In genomic region chr2:229815342-229815741, GRCh38 we compare ENCODE assay signal across 24 cellular contexts.
DNase-seq lines count a peak whose midpoint lies in the region; ATAC-seq, FAIRE-seq and TF ChIP-seq lines count a peak whose summit lies in the region.
"Had no signal": no experiment of that assay in that cellular context is flagged by ENCODE, and none has a peak within 500 bp of the region (broad histone marks: within the 10 kb centered on the region; RNA-seq: fewer than 3 reads in every experiment).

No MANE protein-coding gene starts in this region.

- H3K79me1 ChIP-seq in mesenchymal stem cell (replicated peaks; ENCODE audit: low read length, poor library complexity, severe bottlenecking): peaks cover 7% of the 10 kb centered on the region

- no peaks in the 10 kb centered on the region for H3K9me3 Mint-ChIP-seq in CD4-positive, alpha-beta T cell
- H3K9me3 Mint-ChIP-seq in activated T-helper 17 cell treated with anti-CD3 and anti-CD28 coated beads, Interleukin-2, amount 50 U/mL, for 72 hours: no peaks in the 10 kb centered on the region
- H3K9me3 Mint-ChIP-seq: activated CD4-positive, alpha-beta memory T cell treated with anti-CD3 and anti-CD28 coated beads, Interleukin-2, amount 10 ng/mL, durations not matched to agents 7 days and 5 days; activated naive CD8-positive, alpha-beta T cell treated with anti-CD3 and anti-CD28 coated beads, Interleukin-2, amount 10 ng/mL, durations not matched to agents 7 days and 5 days; stimulated activated naive CD8-positive, alpha-beta T cell treated with anti-CD3 and anti-CD28 coated beads, Interleukin-15, Interleukin-2, amounts not matched to agents 100 ng/mL and 50 ng/mL, for 24 hours had no signal

- H2BK5ac ChIP-seq in mesenchymal stem cell (ENCODE audit: low read depth, low read length, poor library complexity, severe bottlenecking): no peak overlapping the region

- SMC1A ChIA-PET in GM12878 (lab: Charles Lee; ENCODE audit: uncharacterized antibody, unreplicated experiment): interaction anchor here (0.6 to 3.1 kb wide), 10 partner anchors 12 to 111 kb away, joined by 3 to 10 read pairs (median 4); no protein-coding TSS in a partner anchor

- no peaks in the 10 kb centered on the region for H4K20me1 ChIP-seq in GM12878 (ENCODE audit: control insufficient read depth, insufficient read depth)

- DNase-seq in M059J (ENCODE audit: low read depth): peak; percentile 46
- DNase-seq in GM12878 (ENCODE audit: low read depth, low spot score): no peak
- peak; percentile 52 for DNase-seq in mesenchymal stem cell
- DNase-seq in CD4-positive, alpha-beta T cell: no peak
- DNase-seq in NOMO-1 treated with DMSO at 0.1 percent for 48 hours (lab: John Stamatoyannopoulos, UW; ENCODE audit: unreplicated experiment): no peak
- DNase-seq: activated CD4-positive, alpha-beta memory T cell treated with anti-CD3 and anti-CD28 coated beads, Interleukin-2, amount 10 ng/mL, durations not matched to agents 7 days and 5 days; activated effector memory CD4-positive, alpha-beta T cell treated with anti-CD3 and anti-CD28 coated beads, Interleukin-2, amount 50 U/mL, for 16 hours; activated naive CD8-positive, alpha-beta T cell treated with anti-CD3 and anti-CD28 coated beads, Interleukin-2, amount 10 ng/mL, durations not matched to agents 7 days and 5 days; BE2C; COR-L47; DMS79; effector CD4-positive, alpha-beta T cell; gastrocnemius medialis; hypothalamus; NCI-H1048; NCI-H2029; right lobe of liver; Right ventricle myocardium superior; tibial artery had no signal

- peaks cover 78% of the 10 kb centered on the region for H3K36me3 Mint-ChIP-seq in CD4-positive, alpha-beta T cell (ENCODE audit: low read depth)
- peaks cover 92% of the 10 kb centered on the region for H3K36me3 Mint-ChIP-seq in activated T-helper 17 cell treated with anti-CD3 and anti-CD28 coated beads, Interleukin-2, amount 50 U/mL, for 72 hours (ENCODE audit: low read depth)

- H4K8ac ChIP-seq in mesenchymal stem cell (ENCODE audit: low read length): no peak overlapping the region

- no peak for TF ChIP-seq EP300 in GM12878 (IDR thresholded peaks at IDR 0.05; ENCODE audit: borderline replicate concordance in 1 of 2, control insufficient read depth in 1 of 2, low read depth in 2 of 2, low read length in 2 of 2)

- no peak overlapping the region for H3K4me3 ChIP-seq in GM12878
- H3K4me3 ChIP-seq in mesenchymal stem cell (ENCODE audit: insufficient read depth in 1 of 2, low read depth in 1 of 2, low read length in 2 of 2): no peak overlapping the region
- H3K4me3 ChIP-seq: gastrocnemius medialis, right lobe of liver, tibial artery had no signal

- in situ Hi-C loops in GM12878 (cut with MboI): no loop called here

- H3K27me3 ChIP-seq in GM12878 (replicated peaks in 1 of 2; ENCODE audit: control insufficient read depth in 2 of 2, insufficient read depth in 2 of 2, low read length in 1 of 2) (no peaks in the 10 kb centered on the region), mesenchymal stem cell (ENCODE audit: control insufficient read depth in 1 of 2, insufficient read depth in 1 of 2, low read length in 2 of 2) (no peaks in the 10 kb centered on the region)
- H3K27me3 ChIP-seq in CD4-positive, alpha-beta T cell (ENCODE audit: control insufficient read depth, insufficient read depth, low read length): no peaks in the 10 kb centered on the region
- H3K27me3 ChIP-seq: BE2C, gastrocnemius medialis, right lobe of liver, tibial artery had no signal

- no peak overlapping the region for H3K4me3 Mint-ChIP-seq in CD4-positive, alpha-beta T cell
- no peak overlapping the region for H3K4me3 Mint-ChIP-seq in activated T-helper 17 cell treated with anti-CD3 and anti-CD28 coated beads, Interleukin-2, amount 50 U/mL, for 72 hours
- H3K4me3 Mint-ChIP-seq: activated CD4-positive, alpha-beta memory T cell treated with anti-CD3 and anti-CD28 coated beads, Interleukin-2, amount 10 ng/mL, durations not matched to agents 7 days and 5 days; activated naive CD8-positive, alpha-beta T cell treated with anti-CD3 and anti-CD28 coated beads, Interleukin-2, amount 10 ng/mL, durations not matched to agents 7 days and 5 days; stimulated activated naive CD8-positive, alpha-beta T cell treated with anti-CD3 and anti-CD28 coated beads, Interleukin-15, Interleukin-2, amounts not matched to agents 100 ng/mL and 50 ng/mL, for 24 hours had no signal

- POLR2A ChIA-PET in GM12878 (lab: Charles Lee): no interaction called here
- POLR2A ChIA-PET in CD4-positive, alpha-beta T cell (lab: Charles Lee): interaction anchor here (1.0 to 1.8 kb wide), 2 partner anchors 20 to 38 kb away, joined by 3 to 6 read pairs; no protein-coding TSS in a partner anchor

- no peak overlapping the region for H3K18ac ChIP-seq in mesenchymal stem cell (ENCODE audit: low read depth in 1 of 2, low read length in 2 of 2)

- H3K4me1 Mint-ChIP-seq in CD4-positive, alpha-beta T cell (ENCODE audit: low read depth): peaks cover 7% of the 10 kb centered on the region
- peaks cover 9% of the 10 kb centered on the region for H3K4me1 Mint-ChIP-seq in activated T-helper 17 cell treated with anti-CD3 and anti-CD28 coated beads, Interleukin-2, amount 50 U/mL, for 72 hours

- no peak for TF ChIP-seq RAD21 in GM12878 (IDR thresholded peaks at IDR 0.05; ENCODE audit: insufficient read depth, low read depth, low read length)

- H2AFZ ChIP-seq in GM12878 (ENCODE audit: control insufficient read depth, low read depth, low read length): no peak overlapping the region
- H2AFZ ChIP-seq in mesenchymal stem cell (ENCODE audit: low read depth, low read length): no peak overlapping the region

- no peak overlapping the region for H2BK12ac ChIP-seq in mesenchymal stem cell (ENCODE audit: low read length in 2 of 2)

- no peak overlapping the region for H3K9ac ChIP-seq in GM12878 (ENCODE audit: control insufficient read depth, insufficient read depth, low read length)
- peak overlapping the region; percentile 44 for H3K9ac ChIP-seq in mesenchymal stem cell (ENCODE audit: low read length)

- H2AK5ac ChIP-seq in mesenchymal stem cell (ENCODE audit: low read length, severe bottlenecking): no peak overlapping the region

- no peak overlapping the region for H2BK15ac ChIP-seq in mesenchymal stem cell (ENCODE audit: low read depth, poor library complexity, severe bottlenecking)

- no TSS peak for BruUV-seq in GM12878 (replicated peaks; lab: Mats Ljungman, UMichigan)

- H3K27ac ChIP-seq in 22Rv1 (peak overlapping the region; percentile 19; the same call in 1 of the 2 replicates), GM12878 (ENCODE audit: control insufficient read depth, insufficient read depth) (no peak overlapping the region), mesenchymal stem cell (ENCODE audit: low read length, poor library complexity, severe bottlenecking) (peak overlapping the region; percentile 25)
- no peak overlapping the region for H3K27ac ChIP-seq in CD4-positive, alpha-beta T cell (ENCODE audit: low read depth, low read length)
- H3K27ac ChIP-seq: gastrocnemius medialis, right lobe of liver, tibial artery had no signal

- H3K4ac ChIP-seq in mesenchymal stem cell (ENCODE audit: low read depth in 1 of 2, low read length in 2 of 2): no peak overlapping the region

- CTCF ChIA-PET in GM12878 (lab: Yijun Ruan, JAX): interaction anchor here (0.9 to 4.7 kb wide), 10 partner anchors 10 to 1288 kb away, joined by 3 to 34 read pairs (median 4); no protein-coding TSS in a partner anchor
- CTCF ChIA-PET in CD4-positive, alpha-beta T cell (lab: Charles Lee): interaction anchor here (0.6 to 5.0 kb wide), 3 partner anchors 14 to 117 kb away, joined by 3 to 23 read pairs (median 4); no protein-coding TSS in a partner anchor

- no peak overlapping the region for H2BK120ac ChIP-seq in mesenchymal stem cell (ENCODE audit: low read depth, low read length)

- TF ChIP-seq CTCF in 22Rv1 (IDR thresholded peaks at IDR 0.05) (no peak), GM12878 (IDR thresholded peaks at IDR 0.05 in 2 of 3, conservative IDR thresholded peaks at IDR 0.05 in 1 of 3; ENCODE audit: control insufficient read depth in 2 of 3, extremely low read depth in 1 of 3, insufficient read depth in 1 of 3, low read depth in 3 of 3, low read length in 3 of 3) (no peak)
- TF ChIP-seq CTCF in CD4-positive, alpha-beta T cell (IDR thresholded peaks at IDR 0.05): no peak

- 97% methylated on average over 4 of the region's 4 CpGs for WGBS in GM12878 (ENCODE audit: insufficient coverage, insufficient replicate concordance, low lambda C conversion rate, missing lambda C conversion rate)
- whole genome bisulfite sequencing in mesenchymal stem cell: 7% methylated on average over 4 of the region's 4 CpGs

- FAIRE-seq in GM12878 (lab: Jason Lieb, UNC): peak; percentile 79

- no peak overlapping the region for H3K23ac ChIP-seq in mesenchymal stem cell (ENCODE audit: low read length in 2 of 2)

- H3K27me3 Mint-ChIP-seq in CD4-positive, alpha-beta T cell: no peaks in the 10 kb centered on the region
- H3K27me3 Mint-ChIP-seq in activated T-helper 17 cell treated with anti-CD3 and anti-CD28 coated beads, Interleukin-2, amount 50 U/mL, for 72 hours: no peaks in the 10 kb centered on the region
- H3K27me3 Mint-ChIP-seq: activated CD4-positive, alpha-beta memory T cell treated with anti-CD3 and anti-CD28 coated beads, Interleukin-2, amount 10 ng/mL, durations not matched to agents 7 days and 5 days; activated naive CD8-positive, alpha-beta T cell treated with anti-CD3 and anti-CD28 coated beads, Interleukin-2, amount 10 ng/mL, durations not matched to agents 7 days and 5 days; stimulated activated naive CD8-positive, alpha-beta T cell treated with anti-CD3 and anti-CD28 coated beads, Interleukin-15, Interleukin-2, amounts not matched to agents 100 ng/mL and 50 ng/mL, for 24 hours had no signal

- H3K79me2 ChIP-seq in GM12878 (ENCODE audit: control insufficient read depth, insufficient read depth, low read length): no peaks in the 10 kb centered on the region

- H3K36me3 ChIP-seq in GM12878 (ENCODE audit: control insufficient read depth in 2 of 2, insufficient read depth in 2 of 2, low read length in 1 of 2): peaks cover 0 to 34% of the 10 kb centered on the region in 2 experiments
- H3K36me3 ChIP-seq in mesenchymal stem cell (ENCODE audit: control insufficient read depth in 1 of 2, insufficient read depth in 2 of 2, low read depth in 1 of 2, low read length in 2 of 2): peaks cover 10 to 90% of the 10 kb centered on the region in 2 experiments

- H3K14ac ChIP-seq in mesenchymal stem cell (ENCODE audit: low read length in 2 of 2): no peak overlapping the region

- no peak overlapping the region for H3K27ac Mint-ChIP-seq in CD4-positive, alpha-beta T cell
- H3K27ac Mint-ChIP-seq in activated T-helper 17 cell treated with anti-CD3 and anti-CD28 coated beads, Interleukin-2, amount 50 U/mL, for 72 hours: no peak overlapping the region
- H3K27ac Mint-ChIP-seq: activated CD4-positive, alpha-beta memory T cell treated with anti-CD3 and anti-CD28 coated beads, Interleukin-2, amount 10 ng/mL, durations not matched to agents 7 days and 5 days; activated naive CD8-positive, alpha-beta T cell treated with anti-CD3 and anti-CD28 coated beads, Interleukin-2, amount 10 ng/mL, durations not matched to agents 7 days and 5 days; stimulated activated naive CD8-positive, alpha-beta T cell treated with anti-CD3 and anti-CD28 coated beads, Interleukin-15, Interleukin-2, amounts not matched to agents 100 ng/mL and 50 ng/mL, for 24 hours had no signal

- H3K4me2 ChIP-seq in GM12878 (ENCODE audit: control insufficient read depth, insufficient read depth) (no peak overlapping the region), mesenchymal stem cell (ENCODE audit: low read length, poor library complexity, severe bottlenecking) (no peak overlapping the region)

- no peak overlapping the region for H4K91ac ChIP-seq in mesenchymal stem cell (ENCODE audit: low read length)

- H3K9me3 ChIP-seq in GM12878 (replicated peaks; ENCODE audit: control insufficient read depth, insufficient read depth, low read length) (no peaks in the 10 kb centered on the region), mesenchymal stem cell (ENCODE audit: control insufficient read depth, low read length) (no peaks in the 10 kb centered on the region)
- no peaks in the 10 kb centered on the region for H3K9me3 ChIP-seq in CD4-positive, alpha-beta T cell (ENCODE audit: control insufficient read depth, low read length)
- H3K9me3 ChIP-seq: BE2C, gastrocnemius medialis, right lobe of liver, tibial artery had no signal

- ATAC-seq in GM12878: no peak
- no peak for ATAC-seq in CD4-positive, alpha-beta T cell (ENCODE audit: poor library complexity)
- ATAC-seq in GM18505 (IDR thresholded peaks at IDR 0.05; ENCODE audit: unreplicated experiment): no peak
- no peak for ATAC-seq in activated T-helper 17 cell treated with anti-CD3 and anti-CD28 coated beads, Interleukin-2, amount 50 U/mL, for 72 hours (replicated peaks)
- ATAC-seq: activated CD4-positive, CD25-positive, alpha-beta regulatory T cell treated with anti-CD3 and anti-CD28 coated beads, Interleukin-2, amount 50 U/mL, for 24 hours; gastrocnemius medialis; right lobe of liver had no signal

- TF ChIP-seq POLR2A in GM12878 (IDR thresholded peaks at IDR 0.05; ENCODE audit: low read depth, low read length) (no peak), GM18505 (IDR thresholded peaks at IDR 0.05; ENCODE audit: borderline replicate concordance, extremely low read depth, insufficient read depth, insufficient read length) (no peak)

- no peaks in the 10 kb centered on the region for H3K4me1 ChIP-seq in GM12878 (ENCODE audit: control insufficient read depth, insufficient read depth, low read length)
- H3K4me1 ChIP-seq in mesenchymal stem cell (ENCODE audit: control insufficient read depth, insufficient read depth, low read depth, low read length): no peaks in the 10 kb centered on the region
- H3K4me1 ChIP-seq: gastrocnemius medialis, right lobe of liver had no signal

- intact Hi-C loops in GM12878 (cut with micrococcal nuclease; ENCODE audit: unreplicated experiment): no loop called here
- intact Hi-C loops in CD4-positive, alpha-beta T cell (cut with DNase I, micrococcal nuclease): no loop called here

- RAD21 ChIA-PET in GM12878 (lab: Charles Lee; ENCODE audit: unreplicated experiment): no interaction called here

Comparison
In these comparisons a context has a peak if more than half of its experiments do, and no peak if none do; other contexts are left out.
1. H3K27ac ChIP-seq: peak in 22Rv1 (single experiment) and mesenchymal stem cell (single experiment); none in GM12878 (single experiment) and CD4-positive, alpha-beta T cell (single experiment).
2. DNase-seq: peak in M059J (single experiment) and mesenchymal stem cell (single experiment); none in GM12878 (single experiment), CD4-positive, alpha-beta T cell (0 of 10) and NOMO-1 treated with DMSO at 0.1 percent for 48 hours (single experiment).